Comparison of ENCODE assay signal across 8 cellular contexts in genomic region chr1:32394141-32394889, GRCh38. TPM values are rescaled to one million over a fixed set of nuclear protein-coding genes. Genes with fewer than 3 reads are reported as not detected.
DNase-seq lines count a peak whose midpoint lies in the region; ATAC-seq, FAIRE-seq and TF ChIP-seq lines count a peak whose summit lies in the region.

BSDC1 (minus strand) TSS chr1:32394441; CDS start chr1:32394414, 27 bp downstream.

- H4K8ac ChIP-seq in trophoblast cell (ENCODE audit: low read depth, low read length) = peak within 1 kb of the TSS; percentile 90

- H3K4me1 ChIP-seq in adrenal gland (replicated peaks in 1 of 2) (peaks cover 21 to 31% of the 10 kb centered on the region in 2 donors), trophoblast cell (ENCODE audit: control insufficient read depth in 1 of 2, insufficient read depth in 2 of 2, low read length in 2 of 2) (peaks cover 4 to 5% of the 10 kb centered on the region in 2 experiments), transverse colon (peaks cover 23 to 34% (median 29%) of the 10 kb centered on the region in 4 donors)

- peak within 1 kb of the TSS; percentile 88 for H3K4ac ChIP-seq in trophoblast cell (ENCODE audit: low read depth, low read length)

- peak within 1 kb of the TSS; percentile 71 for H2BK5ac ChIP-seq in trophoblast cell (ENCODE audit: low read depth, low read length, poor library complexity)

- peak; percentile 97 for ATAC-seq in HG02852 (IDR thresholded peaks at IDR 0.05; ENCODE audit: unreplicated experiment)

- no peak within 1 kb of the TSS for H3K23ac ChIP-seq in trophoblast cell (ENCODE audit: low read length)

- H3K9me3 ChIP-seq in adrenal gland (replicated peaks in 1 of 3) (no peaks in the 10 kb centered on the region), trophoblast cell (ENCODE audit: insufficient read depth, low read depth, low read length) (peaks cover 3% of the 10 kb centered on the region), transverse colon (no peaks in the 10 kb centered on the region)

- peak within 1 kb of the TSS; percentile 87 for H3K14ac ChIP-seq in trophoblast cell (ENCODE audit: low read length)

- TF ChIP-seq CTCF in adrenal gland (IDR thresholded peaks at IDR 0.05) = no peak
- TF ChIP-seq CTCF in transverse colon (IDR thresholded peaks at IDR 0.05) = no peak

- FAIRE-seq in GM12892 (lab: Jason Lieb, UNC) = peak; percentile 99

- peak within 1 kb of the TSS; percentile 81 for H3K9ac ChIP-seq in trophoblast cell (ENCODE audit: low read length)

- peak within 1 kb of the TSS; percentile 79 for H3K4me2 ChIP-seq in trophoblast cell (ENCODE audit: low read length)

- H3K27me3 ChIP-seq in adrenal gland (no peaks in the 10 kb centered on the region), trophoblast cell (ENCODE audit: insufficient read depth, low read length) (no peaks in the 10 kb centered on the region), transverse colon (no peaks in the 10 kb centered on the region)

- H3K4me3 ChIP-seq in adrenal gland (peak within 1 kb of the TSS; percentile 45 to 74 (median 66)), trophoblast cell (ENCODE audit: low read depth, low read length) (peak within 1 kb of the TSS; percentile 94), transverse colon (peak within 1 kb of the TSS; percentile 65 to 98 (median 72))

- TF ChIP-seq POLR2A in GM12892 (IDR thresholded peaks at IDR 0.05; ENCODE audit: low read depth, low read length) (peak; percentile 95), adrenal gland (IDR thresholded peaks at IDR 0.05) (peak; percentile 4 to 97), transverse colon (IDR thresholded peaks at IDR 0.05) (peak; percentile 96)

- 0% methylated on average over 34 to 48 of the region's 48 CpGs for WGBS in adrenal gland, 4 donors
- WGBS in trophoblast cell (ENCODE audit: extremely low coverage, insufficient coverage, insufficient read length) = no CpG with 5 or more reads among the region's 48 CpGs
- WGBS in transverse colon (ENCODE audit: low coverage in 1 of 2), 2 donors = 0 to 2% methylated on average over 13 to 48 of the region's 48 CpGs

- H2AK5ac ChIP-seq in trophoblast cell (ENCODE audit: low read length) = peak within 1 kb of the TSS; percentile 80

- H3K36me3 ChIP-seq in adrenal gland (replicated peaks in 1 of 2) = peaks cover 0 to 21% of the 10 kb centered on the region in 2 donors
- H3K36me3 ChIP-seq in trophoblast cell (ENCODE audit: control insufficient read depth in 1 of 2, insufficient read depth in 2 of 2, low read length in 2 of 2) = peaks cover 9 to 17% of the 10 kb centered on the region in 2 experiments
- peaks cover 0 to 16% (median 4%) of the 10 kb centered on the region in 4 donors for H3K36me3 ChIP-seq in transverse colon

- peaks cover 5% of the 10 kb centered on the region for H3K79me2 ChIP-seq in trophoblast cell (ENCODE audit: control insufficient read depth, insufficient read depth, low read length, poor library complexity)

- DNase-seq in GM12892 (ENCODE audit: insufficient read length) (peak; percentile 89), NCI-H146 (lab: John Stamatoyannopoulos, UW) (peak; percentile 98), T-helper 1 cell (peak; percentile 94 to 98 (median 97)), adrenal gland (peak; percentile 99 to 100 (median 100)), cardiac septum (ENCODE audit: low spot score) (peak; percentile 99), trophoblast cell (peak; percentile 98 to 99), transverse colon (peak; percentile 99)

- peak within 1 kb of the TSS; percentile 95 for H3K18ac ChIP-seq in trophoblast cell (ENCODE audit: low read length)

- H4K12ac ChIP-seq in trophoblast cell (ENCODE audit: low read depth, low read length) = peak within 1 kb of the TSS; percentile 67

- H2BK120ac ChIP-seq in trophoblast cell (ENCODE audit: insufficient read depth, low read length, poor library complexity) = peak within 1 kb of the TSS; percentile 40

- H3K79me1 ChIP-seq in trophoblast cell (ENCODE audit: low read length) = peaks cover 6% of the 10 kb centered on the region

- peak within 1 kb of the TSS; percentile 80 for H4K91ac ChIP-seq in trophoblast cell (ENCODE audit: low read depth, low read length)

- no peak for TF ChIP-seq EP300 in transverse colon (IDR thresholded peaks at IDR 0.05; ENCODE audit: low read depth)

- intact Hi-C loops in adrenal gland (cut with DNase I) = no loop called here
- intact Hi-C loops in cardiac septum (cut with DNase I) = loop anchor here (2.0 to 5.0 kb wide), 2 partner anchors 58 to 172 kb away; partner anchors contain the start of genes EIF3I, MARCKSL1 and TMEM234
- intact Hi-C loops in transverse colon (cut with DNase I; ENCODE audit: low total_unique reads) = no loop called here

- peak within 1 kb of the TSS; percentile 71 for H2AFZ ChIP-seq in trophoblast cell (ENCODE audit: insufficient read depth, low read length, poor library complexity)

- H2BK12ac ChIP-seq in trophoblast cell (ENCODE audit: low read length) = no peak within 1 kb of the TSS

- H3K27ac ChIP-seq in adrenal gland = peak within 1 kb of the TSS; percentile 89 to 98 (median 97)
- peak within 1 kb of the TSS; percentile 75 for H3K27ac ChIP-seq in trophoblast cell (ENCODE audit: low read depth, low read length)
- peak within 1 kb of the TSS; percentile 86 to 98 (median 90) for H3K27ac ChIP-seq in transverse colon

- in situ Hi-C loops in transverse colon (cut with MboI; ENCODE audit: low pct_ligation_motif_present in 1 of 4, low pct_unique_long_range_greater_than_20kb in 1 of 4, low sequenced_read_pairs in 3 of 4) = loop anchor here in 1 of 4 donors (25.0 kb wide), 1 partner anchor 182 kb away; the partner anchor contains the start of genes CCDC28B, DCDC2B, EIF3I and IQCC

RNA-seq across cellular contexts. Expression of gene BSDC1, which starts in this region (rescaled TPM):
- 25.0 TPM for polyA plus RNA-seq in GM12892 (2012; ENCODE audit: missing spikeins)
- total RNA-seq in adrenal gland (100 to 1,000 TPM in 7 of 8 donors, 10 to 100 TPM in 1; 95.5 to 153 (median 112) TPM), cardiac septum (41.3 TPM), transverse colon (100 to 1,000 TPM in 3 of 4 donors, 10 to 100 TPM in 1; 94.8 to 140 (median 117) TPM)
- 10 to 100 TPM; 47.9 to 80.2 (median 63.9) TPM for polyA plus RNA-seq in adrenal gland
- polyA plus RNA-seq in trophoblast cell (2013) = 41.3 and 43.8 TPM in 2 replicates

Comparison
In these comparisons a context has a peak if more than half of its experiments do, and no peak if none do; other contexts are left out.
1. Peak in every context shown above with its lines: DNase-seq, ATAC-seq, H3K4me3 ChIP-seq and H3K27ac ChIP-seq.